Comparison of ENCODE assay signal across 12 cellular contexts in genomic region chr7:14698239-14698638, GRCh38.
DNase-seq lines count a peak whose midpoint lies in the region; ATAC-seq and TF ChIP-seq lines count a peak whose summit lies in the region.
"Had no signal": no experiment of that assay in that cellular context is flagged by ENCODE, and none has a peak within 500 bp of the region (broad histone marks: within the 10 kb centered on the region; RNA-seq: fewer than 3 reads in every experiment).

No MANE protein-coding gene starts in this region.

- H3K4me2 ChIP-seq in mammary epithelial cell (ENCODE audit: insufficient read depth, low read depth, low read length), result no peak overlapping the region

- H3K9me3 Mint-ChIP-seq in MCF 10A (ENCODE audit: unreplicated experiment) (no peaks in the 10 kb centered on the region), type B pancreatic cell (no peaks in the 10 kb centered on the region)
- H3K9me3 Mint-ChIP-seq: activated B cell treated with CpG ODN at 0.5 μM for 24 hours; stimulated activated naive B cell treated with anti-CD40 and anti-IgM and Interleukin-4, amounts not matched to agents 10 μg/mL and 1 μg/mL and 100 μg/mL, for 72 hours had no signal

- no peaks in the 10 kb centered on the region for H3K9me3 ChIP-seq in mammary epithelial cell (replicated peaks; ENCODE audit: insufficient read depth, low read length)

- no peak for ATAC-seq in HG02642 (IDR thresholded peaks at IDR 0.05; ENCODE audit: poor library complexity, unreplicated experiment)
- ATAC-seq: stimulated activated naive B cell treated with anti-CD40 and anti-IgM and Interleukin-4, amounts not matched to agents 10 μg/mL and 1 μg/mL and 100 μg/mL, for 72 hours had no signal

- no peak overlapping the region for H3K4me3 ChIP-seq in mammary epithelial cell (replicated peaks in 1 of 3; ENCODE audit: insufficient read depth in 1 of 3, low read depth in 2 of 3, low read length in 3 of 3)

- H3K27ac Mint-ChIP-seq in MCF 10A (ENCODE audit: low read depth, unreplicated experiment) (no peak overlapping the region), type B pancreatic cell (no peak overlapping the region)
- H3K27ac Mint-ChIP-seq: activated B cell treated with CpG ODN at 0.5 μM for 24 hours; B cell; stimulated activated naive B cell treated with anti-CD40 and anti-IgM and Interleukin-4, amounts not matched to agents 10 μg/mL and 1 μg/mL and 100 μg/mL, for 72 hours had no signal

- H3K36me3 Mint-ChIP-seq in MCF 10A (ENCODE audit: insufficient read depth, unreplicated experiment), result no peaks in the 10 kb centered on the region
- no peaks in the 10 kb centered on the region for H3K36me3 Mint-ChIP-seq in type B pancreatic cell
- H3K36me3 Mint-ChIP-seq: stimulated activated naive B cell treated with anti-CD40 and anti-IgM and Interleukin-4, amounts not matched to agents 10 μg/mL and 1 μg/mL and 100 μg/mL, for 72 hours had no signal

- in situ Hi-C loops in mammary epithelial cell (cut with MboI; ENCODE audit: low sequenced_read_pairs in 2 of 2), result loop anchor here (25.0 kb wide), 1 partner anchor 1411 kb away; no protein-coding TSS in a partner anchor

- DNase-seq in MCF 10A (ENCODE audit: unreplicated experiment) (no peak), mammary epithelial cell (no peak), NCI-H446 treated with DMSO at 0.1 percent for 48 hours (lab: John Stamatoyannopoulos, UW) (peak; percentile 17), cerebellar cortex (ENCODE audit: low spot score) (peak; percentile 31), type B pancreatic cell (ENCODE audit: extremely low spot score, unreplicated experiment) (no peak), Ammon's horn (ENCODE audit: low spot score) (no peak)
- no peak for DNase-seq in activated CD8-positive, alpha-beta memory T cell treated with anti-CD3 and anti-CD28 coated beads for 24 hours
- DNase-seq: activated B cell treated with CpG ODN at 0.5 μM for 24 hours; KG1; stimulated activated naive B cell treated with anti-CD40 and anti-IgM and Interleukin-4, amounts not matched to agents 10 μg/mL and 1 μg/mL and 100 μg/mL, for 72 hours had no signal

- BruUV-seq in MCF 10A (replicated peaks; lab: Mats Ljungman, UMichigan) (no TSS peak), mammary epithelial cell (replicated peaks; lab: Mats Ljungman, UMichigan) (no TSS peak)

- no peaks in the 10 kb centered on the region for H4K20me1 ChIP-seq in mammary epithelial cell (ENCODE audit: insufficient read depth, low read length)

- dilution Hi-C loops in mammary epithelial cell (cut with HindIII; ENCODE audit: low sequenced_read_pairs), result no loop called here

- H3K27me3 Mint-ChIP-seq in MCF 10A (ENCODE audit: insufficient read depth, unreplicated experiment) (peaks cover 47% of the 10 kb centered on the region), type B pancreatic cell (no peaks in the 10 kb centered on the region)
- H3K27me3 Mint-ChIP-seq: activated B cell treated with CpG ODN at 0.5 μM for 24 hours; B cell; stimulated activated naive B cell treated with anti-CD40 and anti-IgM and Interleukin-4, amounts not matched to agents 10 μg/mL and 1 μg/mL and 100 μg/mL, for 72 hours had no signal

- no peaks in the 10 kb centered on the region for H3K36me3 ChIP-seq in mammary epithelial cell (ENCODE audit: insufficient read depth, low read length)

- TF ChIP-seq CTCF in MCF 10A (IDR thresholded peaks at IDR 0.05; ENCODE audit: unreplicated experiment) (peak; percentile 13), mammary epithelial cell (conservative IDR thresholded peaks at IDR 0.05 in 1 of 2, IDR thresholded peaks at IDR 0.05 in 1 of 2; ENCODE audit: extremely low read depth in 1 of 2, insufficient read depth in 1 of 2, low read depth in 1 of 2, low read length in 2 of 2) (no peak), type B pancreatic cell (conservative IDR thresholded peaks at IDR 0.05) (peak; percentile 58)

- CTCF ChIA-PET in MCF 10A (lab: Yijun Ruan, JAX), result interaction anchor here (0.6 to 1.0 kb wide), 2 partner anchors 13 to 1174 kb away, joined by 3 to 5 read pairs; no protein-coding TSS in a partner anchor
- CTCF ChIA-PET in mammary epithelial cell (lab: Charles Lee; ENCODE audit: low non-redundant PET), result no interaction called here

- H3K4me3 Mint-ChIP-seq in MCF 10A (ENCODE audit: unreplicated experiment), result no peak overlapping the region
- H3K4me3 Mint-ChIP-seq in type B pancreatic cell, result no peak overlapping the region
- H3K4me3 Mint-ChIP-seq: activated B cell treated with CpG ODN at 0.5 μM for 24 hours; B cell; stimulated activated naive B cell treated with anti-CD40 and anti-IgM and Interleukin-4, amounts not matched to agents 10 μg/mL and 1 μg/mL and 100 μg/mL, for 72 hours had no signal

- no peaks in the 10 kb centered on the region for H3K4me1 Mint-ChIP-seq in MCF 10A (ENCODE audit: insufficient read depth, unreplicated experiment)
- no peaks in the 10 kb centered on the region for H3K4me1 Mint-ChIP-seq in type B pancreatic cell (ENCODE audit: unreplicated experiment)
- H3K4me1 Mint-ChIP-seq: activated B cell treated with CpG ODN at 0.5 μM for 24 hours; B cell; stimulated activated naive B cell treated with anti-CD40 and anti-IgM and Interleukin-4, amounts not matched to agents 10 μg/mL and 1 μg/mL and 100 μg/mL, for 72 hours had no signal

- H3K4me1 ChIP-seq in mammary epithelial cell (ENCODE audit: insufficient read depth, low read length), result no peaks in the 10 kb centered on the region

- H3K27me3 ChIP-seq in mammary epithelial cell (ENCODE audit: insufficient read depth, low read length), result no peaks in the 10 kb centered on the region

- no peaks in the 10 kb centered on the region for H3K79me2 ChIP-seq in mammary epithelial cell (ENCODE audit: insufficient read depth, low read length)

- intact Hi-C loops in MCF 10A (cut with micrococcal nuclease) (loop anchor here (2.0 to 5.0 kb wide), 2 partner anchors 319 to 1023 kb away; no protein-coding TSS in a partner anchor), mammary epithelial cell (cut with micrococcal nuclease) (no loop called here)

- H3K27ac ChIP-seq in mammary epithelial cell (ENCODE audit: insufficient read depth, low read depth, low read length), result no peak overlapping the region

- H3K9ac ChIP-seq in mammary epithelial cell (ENCODE audit: insufficient read depth, low read length), result no peak overlapping the region

- POLR2A ChIA-PET in MCF 10A (lab: Yijun Ruan, JAX), result no interaction called here

- no peak overlapping the region for H2AFZ ChIP-seq in mammary epithelial cell (ENCODE audit: low read depth, low read length)

Comparison
In these comparisons a context has a peak if more than half of its experiments do, and no peak if none do; other contexts are left out.
1. CTCF ChIP-seq: peak in MCF 10A (single experiment) and type B pancreatic cell (single experiment); none in mammary epithelial cell (0 of 2).
2. DNase-seq: peak in NCI-H446 treated with DMSO at 0.1 percent for 48 hours (single experiment) and cerebellar cortex (single experiment); none in MCF 10A (single experiment), mammary epithelial cell (single experiment), type B pancreatic cell (single experiment), activated CD8-positive, alpha-beta memory T cell treated with anti-CD3 and anti-CD28 coated beads for 24 hours (single experiment) and Ammon's horn (single experiment).